ENCODE assay signal across 12 cellular contexts in the genomic region with DNA sequence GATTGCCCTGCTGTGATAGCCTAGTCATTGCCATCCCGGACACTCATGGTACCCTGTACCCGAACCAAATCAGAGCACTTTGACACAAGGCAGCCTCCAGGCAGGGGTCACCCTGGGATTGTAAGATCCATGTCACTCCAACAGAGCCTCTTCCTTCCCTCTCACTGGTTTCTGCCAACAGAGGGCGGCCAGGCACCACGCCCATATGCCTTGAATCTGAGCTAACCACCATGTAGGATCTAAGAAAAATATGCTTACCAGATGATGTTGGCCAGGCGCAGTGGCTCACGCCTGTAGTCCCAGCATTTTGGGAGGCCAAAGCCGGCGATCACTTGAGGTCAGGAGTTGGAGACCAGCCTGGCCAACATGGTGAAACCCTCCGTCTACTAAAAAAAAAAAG.
DNase-seq lines count a peak whose midpoint lies in the region; ATAC-seq and TF ChIP-seq lines count a peak whose summit lies in the region.
"Had no signal": no experiment of that assay in that cellular context is flagged by ENCODE, and none has a peak within 500 bp of the region (broad histone marks: within the 10 kb centered on the region; RNA-seq: fewer than 3 reads in every experiment).

No MANE protein-coding gene starts in this region.

- H2BK5ac ChIP-seq in trophoblast cell (ENCODE audit: low read depth, low read length, poor library complexity) = no peak overlapping the region

- no peak overlapping the region for H4K8ac ChIP-seq in trophoblast cell (ENCODE audit: low read depth, low read length)

- H2BK120ac ChIP-seq in trophoblast cell (ENCODE audit: insufficient read depth, low read length, poor library complexity) = no peak overlapping the region

- TF ChIP-seq RAD21 in Ishikawa (IDR thresholded peaks at IDR 0.05; ENCODE audit: low read depth) = peak; percentile 22; the same call in 1 of the 2 replicates

- CTCF ChIA-PET in activated naive CD4-positive, alpha-beta T cell treated with anti-CD3 and anti-CD28 coated beads for 36 hours (lab: Charles Lee) = no interaction called here
- CTCF ChIA-PET in WTC11 (lab: Charles Lee) = interaction anchor here (0.7 to 1.0 kb wide), 4 partner anchors 14 to 335 kb away, joined by 3 to 4 read pairs (median 4); no protein-coding TSS in a partner anchor

- peaks cover 2% of the 10 kb centered on the region for H3K79me1 ChIP-seq in trophoblast cell (ENCODE audit: low read length)

- H3K4ac ChIP-seq in trophoblast cell (ENCODE audit: low read depth, low read length) = no peak overlapping the region

- TF ChIP-seq POLR2A in erythroblast (IDR thresholded peaks at IDR 0.05; ENCODE audit: low read length) = no peak
- no peak for TF ChIP-seq POLR2A in breast epithelium (IDR thresholded peaks at IDR 0.05)

- H3K4me1 Mint-ChIP-seq in activated naive CD4-positive, alpha-beta T cell treated with anti-CD3 and anti-CD28 coated beads for 36 hours (ENCODE audit: low read depth) = no peaks in the 10 kb centered on the region
- H3K4me1 Mint-ChIP-seq in WTC11 = no peaks in the 10 kb centered on the region

- H4K91ac ChIP-seq in trophoblast cell (ENCODE audit: low read depth, low read length) = peak overlapping the region; percentile 59

- H3K9me3 Mint-ChIP-seq in activated naive CD4-positive, alpha-beta T cell treated with anti-CD3 and anti-CD28 coated beads for 36 hours = peaks cover 5% of the 10 kb centered on the region
- peaks cover 20% of the 10 kb centered on the region for H3K9me3 Mint-ChIP-seq in WTC11

- H3K79me2 ChIP-seq in trophoblast cell (ENCODE audit: control insufficient read depth, insufficient read depth, low read length, poor library complexity) = no peaks in the 10 kb centered on the region

- no peak overlapping the region for H3K4me2 ChIP-seq in trophoblast cell (ENCODE audit: low read length)

- H3K18ac ChIP-seq in trophoblast cell (ENCODE audit: low read length) = no peak overlapping the region

- no peak for TF ChIP-seq EP300 in Ishikawa (IDR thresholded peaks at IDR 0.05; ENCODE audit: borderline replicate concordance)

- H3K14ac ChIP-seq in trophoblast cell (ENCODE audit: low read length) = no peak overlapping the region

- no peak overlapping the region for H3K23ac ChIP-seq in trophoblast cell (ENCODE audit: low read length)

- H2AK5ac ChIP-seq in trophoblast cell (ENCODE audit: low read length) = peak overlapping the region; percentile 59

- no peak overlapping the region for H3K4me3 Mint-ChIP-seq in activated naive CD4-positive, alpha-beta T cell treated with anti-CD3 and anti-CD28 coated beads for 36 hours
- H3K4me3 Mint-ChIP-seq in WTC11 = no peak overlapping the region
- H3K4me3 Mint-ChIP-seq: B cell had no signal

- no peaks in the 10 kb centered on the region for H3K27me3 Mint-ChIP-seq in activated naive CD4-positive, alpha-beta T cell treated with anti-CD3 and anti-CD28 coated beads for 36 hours (ENCODE audit: low read depth)
- no peaks in the 10 kb centered on the region for H3K27me3 Mint-ChIP-seq in WTC11 (ENCODE audit: low read depth)
- H3K27me3 Mint-ChIP-seq: B cell had no signal

- H3K27me3 ChIP-seq in trophoblast cell (ENCODE audit: insufficient read depth, low read length) (no peaks in the 10 kb centered on the region), breast epithelium (no peaks in the 10 kb centered on the region)
- H3K27me3 ChIP-seq: heart left ventricle had no signal

- no peak overlapping the region for H3K27ac ChIP-seq in trophoblast cell (ENCODE audit: low read depth, low read length)
- H3K27ac ChIP-seq in breast epithelium = no peak overlapping the region
- H3K27ac ChIP-seq: heart left ventricle had no signal

- H3K9me3 ChIP-seq in trophoblast cell (ENCODE audit: insufficient read depth, low read depth, low read length) = peaks cover 2% of the 10 kb centered on the region
- H3K9me3 ChIP-seq in breast epithelium = no peaks in the 10 kb centered on the region

- ATAC-seq in WTC11 (peak; percentile 92), GM21526 (IDR thresholded peaks at IDR 0.05; ENCODE audit: low FRiP score, unreplicated experiment) (no peak)

- H2AFZ ChIP-seq in trophoblast cell (ENCODE audit: insufficient read depth, low read length, poor library complexity) = no peak overlapping the region

- TF ChIP-seq CTCF in WTC11 (IDR thresholded peaks at IDR 0.05) (no peak), breast epithelium (IDR thresholded peaks at IDR 0.05) (no peak)

- no peak overlapping the region for H4K12ac ChIP-seq in trophoblast cell (ENCODE audit: low read depth, low read length)

- intact Hi-C loops in activated naive CD4-positive, alpha-beta T cell treated with anti-CD3 and anti-CD28 coated beads for 36 hours (cut with micrococcal nuclease) = no loop called here
- intact Hi-C loops in breast epithelium (cut with DNase I; ENCODE audit: low total_unique reads) = no loop called here

- no CpG with 5 or more reads among the region's 9 CpGs for WGBS in trophoblast cell (ENCODE audit: extremely low coverage, insufficient coverage, insufficient read length)

- H3K36me3 ChIP-seq in trophoblast cell (ENCODE audit: control insufficient read depth in 1 of 2, insufficient read depth in 2 of 2, low read length in 2 of 2) = no peaks in the 10 kb centered on the region
- H3K36me3 ChIP-seq in breast epithelium = no peaks in the 10 kb centered on the region
- H3K36me3 ChIP-seq: heart left ventricle had no signal

- no peaks in the 10 kb centered on the region for H3K36me3 Mint-ChIP-seq in activated naive CD4-positive, alpha-beta T cell treated with anti-CD3 and anti-CD28 coated beads for 36 hours (ENCODE audit: low read depth)
- H3K36me3 Mint-ChIP-seq in WTC11 = peaks cover 4% of the 10 kb centered on the region

- H3K27ac Mint-ChIP-seq in activated naive CD4-positive, alpha-beta T cell treated with anti-CD3 and anti-CD28 coated beads for 36 hours = no peak overlapping the region
- H3K27ac Mint-ChIP-seq in WTC11 = no peak overlapping the region
- H3K27ac Mint-ChIP-seq: B cell had no signal

- H3K4me3 ChIP-seq in trophoblast cell (ENCODE audit: low read depth, low read length) (no peak overlapping the region), breast epithelium (no peak overlapping the region)
- H3K4me3 ChIP-seq: heart left ventricle had no signal

- peak; percentile 12 for DNase-seq in activated naive CD4-positive, alpha-beta T cell treated with anti-CD3 and anti-CD28 coated beads for 36 hours
- no peak for DNase-seq in activated naive CD4-positive, alpha-beta T cell (lab: John Stamatoyannopoulos, UW)
- peak; percentile 60 for DNase-seq in WTC11 (ENCODE audit: low spot score)
- no peak for DNase-seq in trophoblast cell
- no peak for DNase-seq in erythroblast (lab: John Stamatoyannopoulos, UW)
- no peak for DNase-seq in breast epithelium (ENCODE audit: low spot score in 2 of 2)
- DNase-seq: NCI-H2029; stimulated activated CD4-positive, alpha-beta T cell treated with anti-CD3 and anti-CD28 coated beads, Interleukin-12 subunit alpha, Interleukin-12 subunit beta, amount 100 ng/mL, for 4 hours had no signal

- H3K4me1 ChIP-seq in trophoblast cell (ENCODE audit: control insufficient read depth in 1 of 2, insufficient read depth in 2 of 2, low read length in 2 of 2) (peaks cover 3 to 6% of the 10 kb centered on the region in 2 experiments), breast epithelium (no peaks in the 10 kb centered on the region)

- peak overlapping the region; percentile 63 for H2BK12ac ChIP-seq in trophoblast cell (ENCODE audit: low read length)

- no peak overlapping the region for H3K9ac ChIP-seq in trophoblast cell (ENCODE audit: low read length)

- POLR2A ChIA-PET in WTC11 (lab: Charles Lee) = interaction anchor here (0.8 kb wide), 1 partner anchor 389 kb away, joined by 4 read pairs; the partner anchor contains the start of gene KLF6

TF ChIP-seq in Ishikawa, 13 proteins besides CTCF, POLR2A, EP300 and RAD21 (continues in another document):
- TF ChIP-seq, protein P1, sequence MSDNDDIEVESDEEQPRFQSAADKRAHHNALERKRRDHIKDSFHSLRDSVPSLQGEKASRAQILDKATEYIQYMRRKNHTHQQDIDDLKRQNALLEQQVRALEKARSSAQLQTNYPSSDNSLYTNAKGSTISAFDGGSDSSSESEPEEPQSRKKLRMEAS (IDR thresholded peaks at IDR 0.05) = no peak
- TF ChIP-seq EGR1 (IDR thresholded peaks at IDR 0.05) (no peak), USF1 (IDR thresholded peaks at IDR 0.05) (no peak), CEBPB (IDR thresholded peaks at IDR 0.05) (no peak), NFIC (IDR thresholded peaks at IDR 0.05) (no peak), TAF1 (IDR thresholded peaks at IDR 0.05; ENCODE audit: low read depth) (no peak), TEAD4 (IDR thresholded peaks at IDR 0.05) (no peak), TCF12 (IDR thresholded peaks at IDR 0.05; ENCODE audit: low read depth) (no peak)

TF ChIP-seq in WTC11, 78 proteins besides CTCF, POLR2A, EP300 and RAD21:
- TF ChIP-seq ZNF396 (CRISPR knock-in tag; IDR thresholded peaks at IDR 0.05; ENCODE audit: borderline replicate concordance) = no peak

Comparison
In these comparisons a context has a peak if more than half of its experiments do, and no peak if none do; other contexts are left out.
1. DNase-seq: peak in activated naive CD4-positive, alpha-beta T cell treated with anti-CD3 and anti-CD28 coated beads for 36 hours (single experiment) and WTC11 (single experiment); none in activated naive CD4-positive, alpha-beta T cell (0 of 4), trophoblast cell (0 of 2), erythroblast (0 of 2) and breast epithelium (0 of 2).